8 cellular contexts compared by ENCODE assay signal in genomic region chr10:88687853-88688467, GRCh38. TPM values are rescaled to one million over a fixed set of nuclear protein-coding genes. Genes with fewer than 3 reads are reported as not detected.
DNase-seq lines count a peak whose midpoint lies in the region; ATAC-seq, FAIRE-seq and TF ChIP-seq lines count a peak whose summit lies in the region.

No MANE protein-coding gene starts in this region.

- H3K9me3 ChIP-seq in GM12878 (replicated peaks; ENCODE audit: control insufficient read depth, insufficient read depth, low read length), result no peaks in the 10 kb centered on the region

- no peaks in the 10 kb centered on the region for H3K79me2 ChIP-seq in GM12878 (ENCODE audit: control insufficient read depth, insufficient read depth, low read length)

- CTCF ChIA-PET in GM12878 (lab: Yijun Ruan, JAX), result interaction anchor here (0.6 to 6.8 kb wide), 26 partner anchors 9 to 523 kb away, joined by 3 to 71 read pairs (median 5); partner anchors contain the start of genes CH25H and RNLS

- RAD21 ChIA-PET in GM12878 (lab: Charles Lee; ENCODE audit: unreplicated experiment), result interaction anchor here (0.9 to 2.2 kb wide), 7 partner anchors 117 to 245 kb away, joined by 3 to 11 read pairs (median 3); no protein-coding TSS in a partner anchor

- no TSS peak for BruUV-seq in GM12878 (replicated peaks; lab: Mats Ljungman, UMichigan)

- TF ChIP-seq POLR2A in NB4 (IDR thresholded peaks at IDR 0.05; ENCODE audit: extremely low read depth, insufficient read length) (no peak), GM12878 (IDR thresholded peaks at IDR 0.05; ENCODE audit: low read depth, low read length) (no peak)

- H3K4me3 ChIP-seq in NB4 (ENCODE audit: low read depth, low read length) (no peak overlapping the region), GM12878 (no peak overlapping the region)

- TF ChIP-seq CTCF in NB4 (IDR thresholded peaks at IDR 0.05; ENCODE audit: low read depth, low read length) (peak; percentile 68), GM12878 (IDR thresholded peaks at IDR 0.05 in 2 of 3, conservative IDR thresholded peaks at IDR 0.05 in 1 of 3; ENCODE audit: control insufficient read depth in 2 of 3, extremely low read depth in 1 of 3, insufficient read depth in 1 of 3, low read depth in 3 of 3, low read length in 3 of 3) (peak; percentile 69 to 70 (median 70))

- no peak overlapping the region for H3K9ac ChIP-seq in GM12878 (ENCODE audit: control insufficient read depth, insufficient read depth, low read length)

- no peaks in the 10 kb centered on the region for H3K36me3 ChIP-seq in GM12878 (ENCODE audit: control insufficient read depth in 2 of 2, insufficient read depth in 2 of 2, low read length in 1 of 2)

- DNase-seq in GM03348 (ENCODE audit: low spot score) (peak; percentile 44), NB4 (ENCODE audit: low read depth) (peak; percentile 40), GM12878 (ENCODE audit: low read depth, low spot score) (no peak), left lobe of liver (ENCODE audit: low spot score) (no peak), NCI-H187 treated with DMSO at 0.1 percent for 48 hours (lab: John Stamatoyannopoulos, UW) (no peak)
- DNase-seq in stimulated activated CD4-positive, alpha-beta T cell treated with anti-CD3 and anti-CD28 coated beads, Interleukin-2, amount 100 ng/mL, for 24 hours, result no peak
- DNase-seq in effector CD4-positive, alpha-beta T cell, result no peak

- H3K4me1 ChIP-seq in GM12878 (ENCODE audit: control insufficient read depth, insufficient read depth, low read length), result no peaks in the 10 kb centered on the region

- no peaks in the 10 kb centered on the region for H4K20me1 ChIP-seq in GM12878 (ENCODE audit: control insufficient read depth, insufficient read depth)

- SMC1A ChIA-PET in GM12878 (lab: Charles Lee; ENCODE audit: uncharacterized antibody, unreplicated experiment), result interaction anchor here (0.7 to 3.4 kb wide), 10 partner anchors 11 to 456 kb away, joined by 3 to 17 read pairs (median 4); no protein-coding TSS in a partner anchor

- peak; percentile 84 for TF ChIP-seq RAD21 in GM12878 (IDR thresholded peaks at IDR 0.05; ENCODE audit: insufficient read depth, low read depth, low read length)

- H3K27me3 ChIP-seq in GM12878 (replicated peaks in 1 of 2; ENCODE audit: control insufficient read depth in 2 of 2, insufficient read depth in 2 of 2, low read length in 1 of 2), result no peaks in the 10 kb centered on the region

- H3K4me2 ChIP-seq in GM12878 (ENCODE audit: control insufficient read depth, insufficient read depth), result no peak overlapping the region

- no peak for TF ChIP-seq EP300 in GM12878 (IDR thresholded peaks at IDR 0.05; ENCODE audit: borderline replicate concordance in 1 of 2, control insufficient read depth in 1 of 2, low read depth in 2 of 2, low read length in 2 of 2)

- H2AFZ ChIP-seq in GM12878 (ENCODE audit: control insufficient read depth, low read depth, low read length), result no peak overlapping the region

- intact Hi-C loops in GM12878 (cut with micrococcal nuclease; ENCODE audit: unreplicated experiment), result loop anchor here (1.0 to 5.0 kb wide), 3 partner anchors 104 to 245 kb away; no protein-coding TSS in a partner anchor

- no peak overlapping the region for H3K27ac ChIP-seq in GM12878 (ENCODE audit: control insufficient read depth, insufficient read depth)

- ATAC-seq in GM12878 (peak; percentile 53), left lobe of liver (peak; percentile 83), HG03175 (IDR thresholded peaks at IDR 0.05; ENCODE audit: unreplicated experiment) (no peak)

- FAIRE-seq in GM12878 (lab: Jason Lieb, UNC), result peak; percentile 82

- POLR2A ChIA-PET in GM12878 (lab: Charles Lee), result no interaction called here

- in situ Hi-C loops in GM12878 (cut with MboI), result loop anchor here (5.0 kb wide), 1 partner anchor 129 kb away; no protein-coding TSS in a partner anchor

TF ChIP-seq in GM12878, 131 proteins besides CTCF, POLR2A, EP300 and RAD21 (continues in another document):
- TF ChIP-seq ZNF384 (IDR thresholded peaks at IDR 0.05; ENCODE audit: borderline replicate concordance, low read depth, low read length) (no peak), HDGF (IDR thresholded peaks at IDR 0.05) (no peak), FOXM1 (IDR thresholded peaks at IDR 0.05; ENCODE audit: low read depth, low read length) (0 out of 2 replicates have a peak, but pooled peaks have one; percentile 39), SUZ12 (IDR thresholded peaks at IDR 0.05; ENCODE audit: unreplicated experiment) (no peak), BCL3 (IDR thresholded peaks at IDR 0.05; ENCODE audit: borderline replicate concordance, insufficient read depth, low read depth, low read length, poor library complexity, severe bottlenecking) (no peak), SMC3 (IDR thresholded peaks at IDR 0.05; ENCODE audit: borderline replicate concordance, low read length) (peak; percentile 61; the same call in 1 of the 2 replicates), HDAC2 (IDR thresholded peaks at IDR 0.05) (no peak), RBBP5 (conservative IDR thresholded peaks at IDR 0.05) (no peak), KDM1A (IDR thresholded peaks at IDR 0.05; ENCODE audit: borderline replicate concordance) (no peak), HSF1 (IDR thresholded peaks at IDR 0.05; ENCODE audit: low read depth, low read length) (no peak), TCF3 (IDR thresholded peaks at IDR 0.05; ENCODE audit: borderline replicate concordance, insufficient read depth, low read depth, low read length) (no peak)

RNA-seq across cellular contexts. Expression of gene LIPK, which starts 18.1 kb away (rescaled TPM):
- not detected in 2 replicates for total RNA-seq in GM12878 (2013; cell fraction: nucleolus; rRNA removed)
- total RNA-seq in GM12878 (2014; rRNA removed), result not detected in 2 replicates
- total RNA-seq in GM12878 (2014; rRNA removed; fragmentation: Illumina TruSeq; extraction: Trizol), result not detected in 2 replicates
- total RNA-seq in GM12878 (2021), result not detected in 2 replicates
- polyA plus RNA-seq in GM12878 (2011; ENCODE audit: low read depth), result not detected
- polyA plus RNA-seq in GM12878 (2011; rRNA removed), result not detected in 2 replicates
- not detected in 2 replicates for polyA plus RNA-seq in GM12878 (2011; cell fraction: cytosol; rRNA removed)
- polyA plus RNA-seq in GM12878 (2011; cell fraction: nucleus; rRNA removed), result not detected in 2 replicates
- not detected in 2 replicates for polyA plus RNA-seq in GM12878 (2012)
- not detected in 2 replicates for polyA plus RNA-seq in GM12878 (2014; fragmentation: Illumina TruSeq; extraction: Trizol)
- not detected for polyA plus RNA-seq in GM12878 (2014; fragmentation: Nextera tagmentation; extraction: Ambion mirVana)
- not detected in 2 replicates for polyA plus RNA-seq in GM12878 (2014; rRNA removed)
- polyA plus RNA-seq in GM12878 (2016; fragmentation: Nextera tagmentation; extraction: Ambion mirVana), result not detected
- polyA minus RNA-seq in GM12878 (2011; rRNA and poly(A)+ RNA removed), result not detected in 2 replicates
- not detected in 2 replicates for polyA minus RNA-seq in GM12878 (2011; cell fraction: cytosol; rRNA and poly(A)+ RNA removed)
- not detected in 2 replicates for polyA minus RNA-seq in GM12878 (2011; cell fraction: nucleus; rRNA and poly(A)+ RNA removed)
- not detected for total RNA-seq in left lobe of liver

RNA-seq across cellular contexts. Expression of gene LIPF, which starts 23.7 kb away (rescaled TPM):
- total RNA-seq in GM12878 (2013; cell fraction: nucleolus; rRNA removed), result not detected in 2 replicates
- not detected in 2 replicates for total RNA-seq in GM12878 (2014; rRNA removed)
- not detected in 2 replicates for total RNA-seq in GM12878 (2014; rRNA removed; fragmentation: Illumina TruSeq; extraction: Trizol)
- not detected in 2 replicates for total RNA-seq in GM12878 (2021)
- polyA plus RNA-seq in GM12878 (2011; ENCODE audit: low read depth), result not detected
- not detected in 2 replicates for polyA plus RNA-seq in GM12878 (2011; rRNA removed)
- polyA plus RNA-seq in GM12878 (2011; cell fraction: cytosol; rRNA removed), result not detected in 2 replicates
- 0.13 TPM in 1 of 2 replicates, not detected in the other for polyA plus RNA-seq in GM12878 (2011; cell fraction: nucleus; rRNA removed)
- not detected in 2 replicates for polyA plus RNA-seq in GM12878 (2012)
- not detected in 2 replicates for polyA plus RNA-seq in GM12878 (2014; fragmentation: Illumina TruSeq; extraction: Trizol)
- not detected for polyA plus RNA-seq in GM12878 (2014; fragmentation: Nextera tagmentation; extraction: Ambion mirVana)
- not detected in 2 replicates for polyA plus RNA-seq in GM12878 (2014; rRNA removed)
- not detected for polyA plus RNA-seq in GM12878 (2016; fragmentation: Nextera tagmentation; extraction: Ambion mirVana)
- not detected in 2 replicates for polyA minus RNA-seq in GM12878 (2011; rRNA and poly(A)+ RNA removed)
- not detected in 2 replicates for polyA minus RNA-seq in GM12878 (2011; cell fraction: cytosol; rRNA and poly(A)+ RNA removed)
- polyA minus RNA-seq in GM12878 (2011; cell fraction: nucleus; rRNA and poly(A)+ RNA removed), result not detected in 2 replicates
- total RNA-seq in left lobe of liver, result not detected

Comparison
In these comparisons a context has a peak if more than half of its experiments do, and no peak if none do; other contexts are left out.
1. DNase-seq: peak in GM03348 (single experiment) and NB4 (single experiment); none in GM12878 (single experiment), left lobe of liver (single experiment), stimulated activated CD4-positive, alpha-beta T cell treated with anti-CD3 and anti-CD28 coated beads, Interleukin-2, amount 100 ng/mL, for 24 hours (0 of 2), effector CD4-positive, alpha-beta T cell (single experiment) and NCI-H187 treated with DMSO at 0.1 percent for 48 hours (single experiment).